15 cellular contexts compared by ENCODE assay signal in the genomic region with DNA sequence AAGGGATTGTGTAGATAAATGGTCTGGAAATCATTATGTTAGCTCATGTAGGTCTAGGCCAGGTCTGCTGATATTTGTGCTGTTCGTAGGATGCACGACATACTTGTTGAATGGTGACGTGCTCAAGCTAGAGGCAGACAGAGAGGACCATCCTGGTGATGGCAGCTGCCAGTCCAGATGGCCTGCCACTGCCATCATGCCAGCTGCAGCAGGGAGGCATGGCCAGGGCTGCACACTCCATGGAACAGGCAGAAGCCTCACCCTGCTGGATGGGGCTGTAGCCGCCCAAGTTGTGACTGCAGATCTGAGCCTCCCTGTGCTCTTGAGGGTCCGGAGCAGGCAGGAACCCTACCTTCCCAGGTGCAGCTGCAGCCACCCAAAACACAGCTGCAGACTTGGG.
"Had no signal": no experiment of that assay in that cellular context is flagged by ENCODE, and none has a peak within 500 bp of the region (broad histone marks: within the 10 kb centered on the region; RNA-seq: fewer than 3 reads in every experiment).

No MANE protein-coding gene starts in this region.

- H3K27ac ChIP-seq: ascending aorta, colonic mucosa, epithelial cell of prostate, gastrocnemius medialis, sigmoid colon, testis had no signal

- H3K4me3 ChIP-seq: ascending aorta, colonic mucosa, gastrocnemius medialis, sigmoid colon, testis had no signal

- H3K4me3 Mint-ChIP-seq: activated naive CD8-positive, alpha-beta T cell; neural crest cell had no signal

- H3K4me1 ChIP-seq: ascending aorta, colonic mucosa, gastrocnemius medialis, sigmoid colon, testis had no signal

- H3K9me3 ChIP-seq: ascending aorta, colonic mucosa, gastrocnemius medialis, sigmoid colon, testis had no signal

- H3K36me3 ChIP-seq: colonic mucosa had no signal

- DNase-seq: activated CD4-positive, alpha-beta T cell treated with anti-CD3 and anti-CD28 coated beads, Interleukin-2, amount 50 U/mL, for 1 hour; colonic mucosa; effector memory CD4-positive, alpha-beta T cell; gastrocnemius medialis; kidney glomerular epithelial cell; sigmoid colon; stimulated activated CD4-positive, alpha-beta T cell treated with anti-CD3 and anti-CD28 coated beads, Interleukin-12 subunit alpha, Interleukin-12 subunit beta, amount 100 ng/mL, for 4 hours; stimulated activated naive CD4-positive, alpha-beta T cell; T-helper 2 cell; testis had no signal

- ATAC-seq: gastrocnemius medialis had no signal

- H3K27ac Mint-ChIP-seq: activated naive CD8-positive, alpha-beta T cell; progenitor cell of endocrine pancreas had no signal

- H3K27me3 ChIP-seq: ascending aorta, colonic mucosa, gastrocnemius medialis, sigmoid colon, testis had no signal

- H3K27me3 Mint-ChIP-seq: activated naive CD8-positive, alpha-beta T cell; progenitor cell of endocrine pancreas had no signal

- H3K9me3 Mint-ChIP-seq: neural crest cell had no signal

- H3K36me3 Mint-ChIP-seq: activated naive CD8-positive, alpha-beta T cell had no signal
